22 cellular contexts compared by ENCODE assay signal in the genomic region with DNA sequence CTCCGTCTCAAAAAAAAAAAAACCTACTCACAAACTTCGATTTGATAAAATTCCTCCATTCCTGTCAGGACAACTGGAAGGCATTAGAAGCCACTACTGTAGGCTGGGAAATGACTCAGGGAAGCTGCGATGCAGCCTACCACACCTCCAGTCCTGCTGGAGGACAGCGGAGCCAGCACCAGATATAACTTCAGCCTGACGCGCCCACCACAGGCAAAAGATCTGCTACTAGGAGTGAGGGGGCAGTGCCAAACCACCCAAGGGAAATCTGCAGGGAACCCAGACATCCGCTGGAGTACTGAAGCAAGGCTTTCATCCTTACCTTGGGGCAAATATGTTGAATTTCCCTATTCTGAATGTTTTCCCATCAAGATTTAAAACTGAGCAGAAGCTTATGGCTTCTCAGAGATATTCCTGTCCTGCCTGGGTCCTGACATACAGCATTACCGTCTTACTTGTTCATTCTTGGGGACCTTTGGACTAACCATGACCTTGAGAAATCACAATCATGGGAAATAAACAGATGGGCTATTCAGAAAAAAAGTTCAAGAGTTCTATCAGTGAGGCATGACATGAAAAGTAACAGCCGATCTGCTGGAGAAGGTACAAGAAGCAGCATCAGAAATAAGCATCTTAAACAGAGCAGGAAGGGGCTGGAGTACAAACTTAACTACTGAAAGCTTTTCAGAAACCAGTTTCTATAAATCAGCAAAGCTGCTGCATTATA. TPM values are rescaled to one million over a fixed set of nuclear protein-coding genes. Genes with fewer than 3 reads are reported as not detected.
"Had no signal": no experiment of that assay in that cellular context is flagged by ENCODE, and none has a peak within 500 bp of the region (broad histone marks: within the 10 kb centered on the region; RNA-seq: fewer than 3 reads in every experiment).

No MANE protein-coding gene starts in this region.

- H3K9ac ChIP-seq: KMS-11 had no signal

- H3K4me2 ChIP-seq: KMS-11 had no signal

- DNase-seq: activated B cell treated with CpG ODN at 0.5 μM for 24 hours; activated CD4-positive, alpha-beta T cell treated with anti-CD3 and anti-CD28 coated beads for 1 hour; activated CD4-positive, alpha-beta T cell treated with anti-CD3 and anti-CD28 coated beads, Interleukin-2, amount 10 ng/mL, durations not matched to agents 24 days and 14 days; activated CD4-positive, alpha-beta T cell treated with anti-CD3 and anti-CD28 coated beads, Interleukin-2, amount 50 U/mL, for 48 hours; activated CD8-positive, alpha-beta memory T cell treated with anti-CD3 and anti-CD28 coated beads, Interleukin-2, amount 10 ng/mL, durations not matched to agents 7 days and 5 days; activated effector memory CD4-positive, alpha-beta T cell treated with Interleukin-2 at 50 U/mL for 16 hours; activated naive CD4-positive, alpha-beta T cell; activated T-cell treated with anti-CD3 and anti-CD28 coated beads, Interleukin-2, amount 50 U/mL, for 24 hours; NCI-H1105 treated with DMSO at 0.1 percent for 48 hours; NCI-H1436 treated with DMSO at 0.1 percent for 48 hours; NCI-H187; NCI-H2081 treated with DMSO at 0.1 percent for 48 hours; NCI-H446; NCI-H524; PC-3; SIG-M5; T-helper 2 cell; T1000 had no signal

- H3K27ac ChIP-seq: KMS-11 had no signal

- H3K27ac Mint-ChIP-seq: activated B cell treated with CpG ODN at 0.5 μM for 24 hours; activated CD4-positive, alpha-beta T cell treated with anti-CD3 and anti-CD28 coated beads, Interleukin-2, amount 10 ng/mL, durations not matched to agents 24 days and 14 days; activated CD8-positive, alpha-beta memory T cell treated with anti-CD3 and anti-CD28 coated beads, Interleukin-2, amount 10 ng/mL, durations not matched to agents 7 days and 5 days; activated naive CD8-positive, alpha-beta T cell; activated T-cell treated with anti-CD3 and anti-CD28 coated beads, Interleukin-2, amount 50 U/mL, for 24 hours; activated T-helper 1 cell treated with anti-CD3 and anti-CD28 coated beads, Interleukin-12 subunit alpha, Interleukin-12 subunit beta, Interleukin-2, Interleukin-4 antibody, amounts not matched to agents 30 ng/mL and 10 ng/mL and 1 ng/mL, durations not matched to agents 14 hours and 24 hours and 36 hours had no signal

- ATAC-seq: activated CD8-positive, alpha-beta memory T cell treated with anti-CD3 and anti-CD28 coated beads, Interleukin-2, amount 10 ng/mL, durations not matched to agents 7 days and 5 days; PC-3 had no signal

- H3K4me1 Mint-ChIP-seq: activated B cell treated with CpG ODN at 0.5 μM for 24 hours; activated CD4-positive, alpha-beta T cell treated with anti-CD3 and anti-CD28 coated beads, Interleukin-2, amount 10 ng/mL, durations not matched to agents 24 days and 14 days; activated CD8-positive, alpha-beta memory T cell treated with anti-CD3 and anti-CD28 coated beads, Interleukin-2, amount 10 ng/mL, durations not matched to agents 7 days and 5 days; central memory CD8-positive, alpha-beta T cell had no signal

- H3K4me3 Mint-ChIP-seq: activated B cell treated with CpG ODN at 0.5 μM for 24 hours; activated CD4-positive, alpha-beta T cell treated with anti-CD3 and anti-CD28 coated beads, Interleukin-2, amount 10 ng/mL, durations not matched to agents 24 days and 14 days; activated CD8-positive, alpha-beta memory T cell treated with anti-CD3 and anti-CD28 coated beads, Interleukin-2, amount 10 ng/mL, durations not matched to agents 7 days and 5 days; activated naive CD8-positive, alpha-beta T cell; activated T-cell treated with anti-CD3 and anti-CD28 coated beads, Interleukin-2, amount 50 U/mL, for 24 hours; activated T-helper 1 cell treated with anti-CD3 and anti-CD28 coated beads, Interleukin-12 subunit alpha, Interleukin-12 subunit beta, Interleukin-2, Interleukin-4 antibody, amounts not matched to agents 30 ng/mL and 10 ng/mL and 1 ng/mL, durations not matched to agents 14 hours and 24 hours and 36 hours; central memory CD8-positive, alpha-beta T cell had no signal

- H3K9me3 Mint-ChIP-seq: activated B cell treated with CpG ODN at 0.5 μM for 24 hours; activated CD4-positive, alpha-beta T cell treated with anti-CD3 and anti-CD28 coated beads, Interleukin-2, amount 10 ng/mL, durations not matched to agents 24 days and 14 days; activated T-cell treated with anti-CD3 and anti-CD28 coated beads, Interleukin-2, amount 50 U/mL, for 24 hours; activated T-helper 1 cell treated with anti-CD3 and anti-CD28 coated beads, Interleukin-12 subunit alpha, Interleukin-12 subunit beta, Interleukin-2, Interleukin-4 antibody, amounts not matched to agents 30 ng/mL and 10 ng/mL and 1 ng/mL, durations not matched to agents 14 hours and 24 hours and 36 hours; central memory CD8-positive, alpha-beta T cell had no signal

- H3K36me3 Mint-ChIP-seq: activated naive CD8-positive, alpha-beta T cell had no signal

- H3K27me3 Mint-ChIP-seq: activated B cell treated with CpG ODN at 0.5 μM for 24 hours; activated CD4-positive, alpha-beta T cell treated with anti-CD3 and anti-CD28 coated beads, Interleukin-2, amount 10 ng/mL, durations not matched to agents 24 days and 14 days; activated CD8-positive, alpha-beta memory T cell treated with anti-CD3 and anti-CD28 coated beads, Interleukin-2, amount 10 ng/mL, durations not matched to agents 7 days and 5 days; activated naive CD8-positive, alpha-beta T cell; activated T-cell treated with anti-CD3 and anti-CD28 coated beads, Interleukin-2, amount 50 U/mL, for 24 hours; central memory CD8-positive, alpha-beta T cell had no signal

RNA-seq across cellular contexts. Expression of a gene that starts 52.6 kb away (rescaled TPM):
- total RNA-seq: activated CD4-positive, alpha-beta T cell treated with anti-CD3 and anti-CD28 coated beads, Interleukin-2, amount 10 ng/mL, durations not matched to agents 24 days and 14 days; activated T-helper 1 cell treated with anti-CD3 and anti-CD28 coated beads, Interleukin-12 subunit alpha, Interleukin-12 subunit beta, Interleukin-2, Interleukin-4 antibody, amounts not matched to agents 30 ng/mL and 10 ng/mL and 1 ng/mL, durations not matched to agents 14 hours and 24 hours and 36 hours had no signal
